In genomic region chr12:122508163-122508562, GRCh38 we compare ENCODE assay signal across 13 cellular contexts. TPM values are rescaled to one million over a fixed set of nuclear protein-coding genes. Genes with fewer than 3 reads are reported as not detected.
DNase-seq lines count a peak whose midpoint lies in the region; ATAC-seq and TF ChIP-seq lines count a peak whose summit lies in the region.
"Had no signal": no experiment of that assay in that cellular context is flagged by ENCODE, and none has a peak within 500 bp of the region (broad histone marks: within the 10 kb centered on the region; RNA-seq: fewer than 3 reads in every experiment).

No MANE protein-coding gene starts in this region.

- TF ChIP-seq CTCF in WTC11 (IDR thresholded peaks at IDR 0.05) (no peak), heart right ventricle (IDR thresholded peaks at IDR 0.05) (no peak), foreskin fibroblast (IDR thresholded peaks at IDR 0.05; ENCODE audit: low read depth, low read length) (no peak)

- peaks cover 0 to 11% (median 0%) of the 10 kb centered on the region in 9 donors for H3K4me1 ChIP-seq in heart right ventricle

- ATAC-seq in WTC11 (no peak), heart right ventricle (peak in 5 of 8 donors; percentile 60 to 87 (median 71)), GM21423 (IDR thresholded peaks at IDR 0.05; ENCODE audit: unreplicated experiment) (no peak)
- no peak for ATAC-seq in activated naive CD8-positive, alpha-beta T cell treated with anti-CD3 and anti-CD28 coated beads, Interleukin-2, amount 50 U/mL, for 24 hours

- no peak overlapping the region for H3K4me3 ChIP-seq in heart right ventricle
- no peak overlapping the region for H3K4me3 ChIP-seq in foreskin fibroblast (ENCODE audit: low read depth in 1 of 2, low read length in 2 of 2)
- H3K4me3 ChIP-seq: BLaER1 treated with 17β-estradiol and CSF1 and Interleukin-3, amounts not matched to agents 10 nM and 100 nM had no signal

- DNase-seq in activated naive CD4-positive, alpha-beta T cell (lab: John Stamatoyannopoulos, UW) = no peak
- DNase-seq in WTC11 (ENCODE audit: low spot score) (no peak), heart right ventricle (no peak), foreskin fibroblast (no peak)
- no peak for DNase-seq in activated naive CD8-positive, alpha-beta T cell treated with anti-CD3 and anti-CD28 coated beads, Interleukin-2, amount 50 U/mL, for 24 hours
- DNase-seq: ACHN; CD4-positive, CD25-positive, alpha-beta regulatory T cell; HCEC 1CT; HFFc6 had no signal

- no peaks in the 10 kb centered on the region for H3K9me3 Mint-ChIP-seq in activated naive CD4-positive, alpha-beta T cell treated with anti-CD3 and anti-CD28 coated beads, Interleukin-2, amount 50 U/mL, for 24 hours
- no peaks in the 10 kb centered on the region for H3K9me3 Mint-ChIP-seq in WTC11
- H3K9me3 Mint-ChIP-seq in activated naive CD8-positive, alpha-beta T cell treated with anti-CD3 and anti-CD28 coated beads, Interleukin-2, amount 50 U/mL, for 24 hours = no peaks in the 10 kb centered on the region
- H3K9me3 Mint-ChIP-seq: CD4-positive, CD25-positive, alpha-beta regulatory T cell; HFFc6 had no signal

- H3K4me1 Mint-ChIP-seq in activated naive CD4-positive, alpha-beta T cell treated with anti-CD3 and anti-CD28 coated beads, Interleukin-2, amount 50 U/mL, for 24 hours = peaks cover 4% of the 10 kb centered on the region
- no peaks in the 10 kb centered on the region for H3K4me1 Mint-ChIP-seq in WTC11
- no peaks in the 10 kb centered on the region for H3K4me1 Mint-ChIP-seq in activated naive CD8-positive, alpha-beta T cell treated with anti-CD3 and anti-CD28 coated beads, Interleukin-2, amount 50 U/mL, for 24 hours

- H3K27ac Mint-ChIP-seq in activated naive CD4-positive, alpha-beta T cell treated with anti-CD3 and anti-CD28 coated beads, Interleukin-2, amount 50 U/mL, for 24 hours = peak overlapping the region; percentile 8
- H3K27ac Mint-ChIP-seq in WTC11 = 0 out of 2 replicates have a peak overlapping the region, but pooled peaks have one; percentile 36
- no peak overlapping the region for H3K27ac Mint-ChIP-seq in activated naive CD8-positive, alpha-beta T cell treated with anti-CD3 and anti-CD28 coated beads, Interleukin-2, amount 50 U/mL, for 24 hours
- H3K27ac Mint-ChIP-seq: CD4-positive, CD25-positive, alpha-beta regulatory T cell; HFFc6 had no signal

- H3K9me3 ChIP-seq in heart right ventricle = no peaks in the 10 kb centered on the region
- H3K9me3 ChIP-seq: BLaER1 treated with 17β-estradiol and CSF1 and Interleukin-3, amounts not matched to agents 10 nM and 100 nM had no signal

- H3K27ac ChIP-seq in heart right ventricle = no peak overlapping the region
- H3K27ac ChIP-seq: BLaER1 treated with 17β-estradiol and CSF1 and Interleukin-3, amounts not matched to agents 10 nM and 100 nM; HL-60 had no signal

- WGBS in heart right ventricle, 2 donors = 84 to 92% methylated on average over 5 of the region's 5 CpGs

- POLR2A ChIA-PET in WTC11 (lab: Charles Lee) = no interaction called here

- peaks cover 6% of the 10 kb centered on the region for H3K36me3 Mint-ChIP-seq in activated naive CD4-positive, alpha-beta T cell treated with anti-CD3 and anti-CD28 coated beads, Interleukin-2, amount 50 U/mL, for 24 hours
- H3K36me3 Mint-ChIP-seq in WTC11 = peaks cover 86% of the 10 kb centered on the region
- peaks cover 78% of the 10 kb centered on the region for H3K36me3 Mint-ChIP-seq in activated naive CD8-positive, alpha-beta T cell treated with anti-CD3 and anti-CD28 coated beads, Interleukin-2, amount 50 U/mL, for 24 hours (ENCODE audit: low read depth)

- H3K27me3 Mint-ChIP-seq in activated naive CD4-positive, alpha-beta T cell treated with anti-CD3 and anti-CD28 coated beads, Interleukin-2, amount 50 U/mL, for 24 hours = no peaks in the 10 kb centered on the region
- H3K27me3 Mint-ChIP-seq in WTC11 (ENCODE audit: low read depth) = no peaks in the 10 kb centered on the region
- no peaks in the 10 kb centered on the region for H3K27me3 Mint-ChIP-seq in activated naive CD8-positive, alpha-beta T cell treated with anti-CD3 and anti-CD28 coated beads, Interleukin-2, amount 50 U/mL, for 24 hours

- CTCF ChIA-PET in WTC11 (lab: Charles Lee) = no interaction called here

- H3K4me3 Mint-ChIP-seq in activated naive CD4-positive, alpha-beta T cell treated with anti-CD3 and anti-CD28 coated beads, Interleukin-2, amount 50 U/mL, for 24 hours = no peak overlapping the region
- H3K4me3 Mint-ChIP-seq in WTC11 = no peak overlapping the region
- H3K4me3 Mint-ChIP-seq in activated naive CD8-positive, alpha-beta T cell treated with anti-CD3 and anti-CD28 coated beads, Interleukin-2, amount 50 U/mL, for 24 hours = no peak overlapping the region
- H3K4me3 Mint-ChIP-seq: HFFc6 had no signal

- no peaks in the 10 kb centered on the region for H3K27me3 ChIP-seq in heart right ventricle
- H3K27me3 ChIP-seq: BLaER1 treated with 17β-estradiol and CSF1 and Interleukin-3, amounts not matched to agents 10 nM and 100 nM had no signal

- peaks cover 6 to 100% (median 95%) of the 10 kb centered on the region in 9 donors for H3K36me3 ChIP-seq in heart right ventricle

- intact Hi-C loops in heart right ventricle (cut with DNase I) = no loop called here

TF ChIP-seq in WTC11, 78 proteins besides CTCF, POLR2A, EP300 and RAD21 (continues in another document):
- TF ChIP-seq ZNF281 (CRISPR knock-in tag; IDR thresholded peaks at IDR 0.05) = no peak
- no peak for TF ChIP-seq MAX (CRISPR knock-in tag; IDR thresholded peaks at IDR 0.05)
- TF ChIP-seq MYBL2 (CRISPR knock-in tag; IDR thresholded peaks at IDR 0.05) = no peak
- no peak for TF ChIP-seq FOXP4 (CRISPR knock-in tag; IDR thresholded peaks at IDR 0.05)
- no peak for TF ChIP-seq TCF7 (CRISPR knock-in tag; IDR thresholded peaks at IDR 0.05; ENCODE audit: low read depth)
- TF ChIP-seq CREM (CRISPR knock-in tag; IDR thresholded peaks at IDR 0.05) = no peak

RNA-seq across cellular contexts. Expression of gene ZCCHC8, which starts 7.4 kb away (rescaled TPM):
- total RNA-seq in WTC11 (2021) = 24.3 to 28.4 TPM (median 25.7 TPM) in 3 replicates
- 10 to 100 TPM in 2 of 10 donors, 1 to 10 TPM in 8; 7.9 to 11.1 (median 9.2) TPM for total RNA-seq in heart right ventricle
- polyA plus RNA-seq in heart right ventricle = 10 to 100 TPM in 1 of 2 donors, 1 to 10 TPM in 1; 7.5 to 29.6 TPM

RNA-seq across cellular contexts. Expression of gene RSRC2, which starts 18.6 kb away (rescaled TPM):
- 78.3 to 93.1 TPM (median 82.4 TPM) in 3 replicates for total RNA-seq in WTC11 (2021)
- 10 to 100 TPM; 36.1 to 44.3 (median 40.6) TPM for total RNA-seq in heart right ventricle
- polyA plus RNA-seq in heart right ventricle = 10 to 100 TPM; 31.3 to 48.9 TPM

RNA-seq across cellular contexts. Expression of gene KNTC1, which starts 18.9 kb away (rescaled TPM):
- total RNA-seq in WTC11 (2021) (78.3 to 85.1 TPM (median 83.4 TPM) in 3 replicates), heart right ventricle (1 to 10 TPM; 2.0 to 7.0 (median 3.0) TPM)
- polyA plus RNA-seq in heart right ventricle = 1 to 10 TPM; 2.1 to 8.1 TPM

Comparison
In these comparisons a context has a peak if more than half of its experiments do, and no peak if none do; other contexts are left out.
1. ATAC-seq: peak in heart right ventricle (5 of 8); none in WTC11 (single experiment), GM21423 (single experiment) and activated naive CD8-positive, alpha-beta T cell treated with anti-CD3 and anti-CD28 coated beads, Interleukin-2, amount 50 U/mL, for 24 hours (single experiment).